ENCODE assay signal across 8 cellular contexts in genomic region chr1:44784094-44785026, GRCh38. TPM values are rescaled to one million over a fixed set of nuclear protein-coding genes. Genes with fewer than 3 reads are reported as not detected.
DNase-seq lines count a peak whose midpoint lies in the region; ATAC-seq and TF ChIP-seq lines count a peak whose summit lies in the region.

No MANE protein-coding gene starts in this region.

- no peaks in the 10 kb centered on the region for H3K27me3 Mint-ChIP-seq in effector memory CD8-positive, alpha-beta T cell
- H3K27me3 Mint-ChIP-seq in naive thymus-derived CD4-positive, alpha-beta T cell: no peaks in the 10 kb centered on the region

- H3K9me3 ChIP-seq in Panc1 (ENCODE audit: control insufficient read depth, insufficient read depth, low read depth, low read length): no peaks in the 10 kb centered on the region
- H3K9me3 ChIP-seq in naive thymus-derived CD4-positive, alpha-beta T cell (ENCODE audit: control insufficient read depth in 2 of 3, low read length in 3 of 3): no peaks in the 10 kb centered on the region

- H3K9me3 Mint-ChIP-seq in effector memory CD8-positive, alpha-beta T cell: no peaks in the 10 kb centered on the region
- peaks cover 0 to 2% (median 0%) of the 10 kb centered on the region in 11 donors for H3K9me3 Mint-ChIP-seq in naive thymus-derived CD4-positive, alpha-beta T cell

- POLR2A ChIA-PET in GM10248 (lab: Yijun Ruan, JAX): interaction anchor here (0.9 to 1.9 kb wide), 5 partner anchors 9 to 35 kb away, joined by 3 to 10 read pairs (median 4); partner anchors contain the start of genes PLK3 and RPS8
- POLR2A ChIA-PET in Panc1 (lab: Charles Lee): interaction anchor here (0.7 kb wide), 1 partner anchor 10 kb away, joined by 4 read pairs; the partner anchor contains the start of gene RPS8
- POLR2A ChIA-PET in naive thymus-derived CD4-positive, alpha-beta T cell (lab: Charles Lee): interaction anchor here (0.5 to 7.9 kb wide), 14 partner anchors 9 to 799 kb away, joined by 3 to 93 read pairs (median 6); partner anchors contain the start of genes BTBD19, DYNLT4, HECTD3 and PLK3

- H3K4me1 Mint-ChIP-seq in effector memory CD8-positive, alpha-beta T cell (ENCODE audit: low read depth in 2 of 2): peaks cover 25% of the 10 kb centered on the region in 2 donors
- peaks cover 13 to 38% (median 29%) of the 10 kb centered on the region in 7 donors for H3K4me1 Mint-ChIP-seq in naive thymus-derived CD4-positive, alpha-beta T cell

- intact Hi-C loops in Panc1 (cut with micrococcal nuclease; ENCODE audit: unreplicated experiment): no loop called here
- intact Hi-C loops in naive thymus-derived CD4-positive, alpha-beta T cell (cut with micrococcal nuclease): loop anchor here (1.0 to 5.0 kb wide), 3 partner anchors 9 to 46 kb away; partner anchors contain the start of genes KIF2C (in 1 of the 2) and RPS8 (in 1 of the 2)

- BruUV-seq in Panc1 (replicated peaks; lab: Mats Ljungman, UMichigan): no TSS peak

- no peak for TF ChIP-seq CTCF in GM10248 (IDR thresholded peaks at IDR 0.05; ENCODE audit: control extremely low read depth, extremely low read depth, low read depth, missing control alignments)
- TF ChIP-seq CTCF in Panc1 (IDR thresholded peaks at IDR 0.05): no peak

- peak; percentile 36 for ATAC-seq in Panc1
- peak; percentile 16 for ATAC-seq in effector memory CD8-positive, alpha-beta T cell (replicated peaks)
- peak; percentile 33 for ATAC-seq in naive thymus-derived CD4-positive, alpha-beta T cell

- peak overlapping the region; percentile 39 to 77 for H3K27ac Mint-ChIP-seq in effector memory CD8-positive, alpha-beta T cell
- peak overlapping the region; percentile 44 to 83 (median 71) for H3K27ac Mint-ChIP-seq in naive thymus-derived CD4-positive, alpha-beta T cell

- in situ Hi-C loops in Panc1 (cut with HindIII; ENCODE audit: low pct_unique_long_range_greater_than_20kb, low sequenced_read_pairs): no loop called here

- no peaks in the 10 kb centered on the region for H3K27me3 ChIP-seq in Panc1 (ENCODE audit: control insufficient read depth, insufficient read depth, low read length)
- no peaks in the 10 kb centered on the region for H3K27me3 ChIP-seq in naive thymus-derived CD4-positive, alpha-beta T cell (ENCODE audit: control insufficient read depth in 2 of 2, insufficient read depth in 2 of 2, low read length in 2 of 2)

- CTCF ChIA-PET in GM10248 (lab: Yijun Ruan, JAX): interaction anchor here (0.6 to 8.0 kb wide), 13 partner anchors 9 to 227 kb away, joined by 3 to 98 read pairs (median 3); partner anchors contain the start of genes BTBD19, DYNLT4, HECTD3 and PLK3
- CTCF ChIA-PET in Panc1 (lab: Charles Lee): interaction anchor here (0.6 to 1.1 kb wide), 4 partner anchors 9 to 288 kb away, joined by 3 to 9 read pairs (median 5); no protein-coding TSS in a partner anchor
- CTCF ChIA-PET in naive thymus-derived CD4-positive, alpha-beta T cell (lab: Charles Lee): interaction anchor here (0.6 to 3.0 kb wide), 10 partner anchors 9 to 798 kb away, joined by 3 to 16 read pairs (median 5); partner anchors contain the start of genes EIF2B3, RNU5D-1 and RPS8

- peaks cover 30% of the 10 kb centered on the region for H3K36me3 Mint-ChIP-seq in effector memory CD8-positive, alpha-beta T cell (ENCODE audit: insufficient read depth)
- H3K36me3 Mint-ChIP-seq in naive thymus-derived CD4-positive, alpha-beta T cell: peaks cover 0 to 21% (median 13%) of the 10 kb centered on the region in 5 donors

- H3K36me3 ChIP-seq in Panc1 (ENCODE audit: control insufficient read depth, insufficient read depth, low read length): no peaks in the 10 kb centered on the region
- peaks cover 0 to 18% (median 0%) of the 10 kb centered on the region in 3 experiments for H3K36me3 ChIP-seq in naive thymus-derived CD4-positive, alpha-beta T cell (ENCODE audit: control insufficient read depth in 2 of 3, insufficient read depth in 3 of 3, low read length in 3 of 3)

- no peak overlapping the region for H3K27ac ChIP-seq in Panc1 (ENCODE audit: low read length)
- H3K27ac ChIP-seq in naive thymus-derived CD4-positive, alpha-beta T cell (ENCODE audit: low read depth, low read length): peak overlapping the region; percentile 63

- peak overlapping the region; percentile 14 to 24 for H3K4me3 ChIP-seq in Panc1 (ENCODE audit: low read depth in 2 of 2, low read length in 2 of 2)
- H3K4me3 ChIP-seq in naive thymus-derived CD4-positive, alpha-beta T cell (ENCODE audit: low read length): peak overlapping the region; percentile 34

- DNase-seq in GM10248 (ENCODE audit: extremely low spot score) (peak; percentile 61), Panc1 (ENCODE audit: low read depth, low spot score) (no peak), 8988T (no peak), AML-193 (lab: John Stamatoyannopoulos, UW) (no peak), NCI-H187 treated with DMSO at 0.1 percent for 48 hours (lab: John Stamatoyannopoulos, UW) (no peak), GOT3 (lab: John Stamatoyannopoulos, UW) (no peak)
- peak in 2 of 3 experiments; percentile 9 to 19 for DNase-seq in effector memory CD8-positive, alpha-beta T cell
- peak in 2 of 9 donors; percentile 30 to 32 for DNase-seq in naive thymus-derived CD4-positive, alpha-beta T cell

- H3K4me3 Mint-ChIP-seq in effector memory CD8-positive, alpha-beta T cell: peak overlapping the region; percentile 74 to 75
- peak overlapping the region; percentile 74 to 82 (median 76) for H3K4me3 Mint-ChIP-seq in naive thymus-derived CD4-positive, alpha-beta T cell

- H3K4me1 ChIP-seq in Panc1 (ENCODE audit: control insufficient read depth, insufficient read depth, low read length): no peaks in the 10 kb centered on the region; the same call in 1 of the 2 replicates
- peaks cover 20 to 25% of the 10 kb centered on the region in 2 donors for H3K4me1 ChIP-seq in naive thymus-derived CD4-positive, alpha-beta T cell (ENCODE audit: control insufficient read depth in 2 of 2, insufficient read depth in 2 of 2, low read length in 2 of 2)

RNA-seq across cellular contexts. Expression of gene BEST4, which starts 3.6 kb away (rescaled TPM):
- 0.15 TPM for total RNA-seq in Panc1 (2021; ENCODE audit: unreplicated experiment)
- polyA plus RNA-seq in Panc1 (2012; ENCODE audit: insufficient read length): 0.11 TPM
- total RNA-seq in naive thymus-derived CD4-positive, alpha-beta T cell: 1 to 10 TPM in 2 of 5 experiments, under 1 TPM in 3; 0.77 to 1.4 (median 0.96) TPM
- under 1 TPM in 1 of 2 donors, not detected in 1; 0.72 TPM for polyA plus RNA-seq in naive thymus-derived CD4-positive, alpha-beta T cell

RNA-seq across cellular contexts. Expression of gene RPS8, which starts 9.0 kb away (rescaled TPM):
- total RNA-seq in Panc1 (2021; ENCODE audit: unreplicated experiment): 1,087 TPM
- polyA plus RNA-seq in Panc1 (2012; ENCODE audit: insufficient read length): 1,474 TPM
- 1,000 to 10,000 TPM; 2,000 to 3,409 (median 3,025) TPM for total RNA-seq in naive thymus-derived CD4-positive, alpha-beta T cell
- polyA plus RNA-seq in naive thymus-derived CD4-positive, alpha-beta T cell: 1,000 to 10,000 TPM in 1 of 2 donors, 100 to 1,000 TPM in 1; 954 to 1,486 TPM

RNA-seq across cellular contexts. Expression of gene PLK3, which starts 15.8 kb away (rescaled TPM):
- total RNA-seq in Panc1 (2021; ENCODE audit: unreplicated experiment): 13.7 TPM
- polyA plus RNA-seq in Panc1 (2012; ENCODE audit: insufficient read length): 7.3 TPM
- total RNA-seq in naive thymus-derived CD4-positive, alpha-beta T cell: 100 to 1,000 TPM in 4 of 5 experiments, 10 to 100 TPM in 1; 92.8 to 456 (median 142) TPM
- 10 to 100 TPM; 30.5 to 59.1 TPM for polyA plus RNA-seq in naive thymus-derived CD4-positive, alpha-beta T cell

RNA-seq across cellular contexts. Expression of gene DYNLT4, which starts 22.8 kb away (rescaled TPM):
- not detected for total RNA-seq in Panc1 (2021; ENCODE audit: unreplicated experiment)
- polyA plus RNA-seq in Panc1 (2012; ENCODE audit: insufficient read length): not detected
- 1 to 10 TPM in 2 of 5 experiments, under 1 TPM in 3; 0.31 to 9.7 (median 0.87) TPM for total RNA-seq in naive thymus-derived CD4-positive, alpha-beta T cell
- polyA plus RNA-seq in naive thymus-derived CD4-positive, alpha-beta T cell: under 1 TPM in 1 of 2 donors, not detected in 1; 0.47 TPM

RNA-seq across cellular contexts. Expression of gene BTBD19, which starts 24.0 kb away (rescaled TPM):
- 2.6 TPM for total RNA-seq in Panc1 (2021; ENCODE audit: unreplicated experiment)
- polyA plus RNA-seq in Panc1 (2012; ENCODE audit: insufficient read length): 0.61 TPM
- 10 to 100 TPM; 11.2 to 47.2 (median 13.5) TPM for total RNA-seq in naive thymus-derived CD4-positive, alpha-beta T cell
- under 1 TPM; 0.07 to 0.28 TPM for polyA plus RNA-seq in naive thymus-derived CD4-positive, alpha-beta T cell

Comparison
In these comparisons a context has a peak if more than half of its experiments do, and no peak if none do; other contexts are left out.
1. DNase-seq: peak in GM10248 (single experiment) and effector memory CD8-positive, alpha-beta T cell (2 of 3); none in Panc1 (single experiment), 8988T (single experiment), AML-193 (0 of 2), NCI-H187 treated with DMSO at 0.1 percent for 48 hours (single experiment) and GOT3 (single experiment).
2. Peak in every context shown above with its lines, with median percentiles within 50 percentile points of each other: ATAC-seq.